Comparison of ENCODE assay signal across 24 cellular contexts in the genomic region with DNA sequence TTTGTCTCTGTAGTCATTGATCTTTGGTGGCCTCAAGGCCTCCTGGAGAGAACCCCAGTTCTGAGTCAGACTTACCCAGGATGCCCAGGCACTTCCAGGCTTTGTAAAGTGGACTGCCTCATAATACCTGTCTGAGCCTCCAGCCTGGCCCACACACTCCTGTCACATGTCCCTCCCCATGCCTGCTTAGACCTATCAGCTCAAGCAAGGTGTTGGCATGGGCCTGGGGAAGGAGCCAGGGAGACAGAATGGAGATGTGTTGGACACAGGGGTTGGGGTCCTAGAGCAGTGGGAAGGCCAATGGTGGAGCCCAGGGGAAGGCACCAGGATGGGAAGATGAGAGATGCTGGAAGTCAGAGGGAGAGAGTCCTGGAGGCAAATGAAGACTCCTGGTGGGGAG.
"Had no signal": no experiment of that assay in that cellular context is flagged by ENCODE, and none has a peak within 500 bp of the region (broad histone marks: within the 10 kb centered on the region; RNA-seq: fewer than 3 reads in every experiment).

No MANE protein-coding gene starts in this region.

- H3K4me3 ChIP-seq: left ventricle myocardium inferior, lung, skin epidermis, stomach, thyroid gland, upper lobe of left lung had no signal

- H3K27ac ChIP-seq: left ventricle myocardium inferior, neutrophil, skin epidermis, stomach, thyroid gland, upper lobe of left lung had no signal

- ATAC-seq: activated T-cell treated with anti-CD3 and anti-CD28 coated beads, Interleukin-2, amount 50 U/mL, for 72 hours; natural killer cell; sciatic nerve; stimulated activated naive B cell treated with anti-CD40 and anti-IgM and Interleukin-4, amounts not matched to agents 10 μg/mL and 1 μg/mL and 100 μg/mL, for 72 hours; T-cell had no signal

- H3K27me3 Mint-ChIP-seq: activated naive CD8-positive, alpha-beta T cell; brain; progenitor cell of endocrine pancreas; stimulated activated naive B cell treated with anti-CD40 and anti-IgM and Interleukin-4, amounts not matched to agents 10 μg/mL and 1 μg/mL and 100 μg/mL, for 72 hours had no signal

- H3K9me3 ChIP-seq: left ventricle myocardium inferior, neutrophil, stomach, thyroid gland, upper lobe of left lung had no signal

- H3K36me3 ChIP-seq: left ventricle myocardium inferior, neutrophil, thyroid gland, upper lobe of left lung had no signal

- H3K27me3 ChIP-seq: neutrophil, stomach, thyroid gland, upper lobe of left lung had no signal

- H3K36me3 Mint-ChIP-seq: activated naive CD8-positive, alpha-beta T cell; natural killer cell; stimulated activated naive B cell treated with anti-CD40 and anti-IgM and Interleukin-4, amounts not matched to agents 10 μg/mL and 1 μg/mL and 100 μg/mL, for 72 hours; T-cell had no signal

- H3K4me3 Mint-ChIP-seq: activated naive CD8-positive, alpha-beta T cell; activated T-cell treated with anti-CD3 and anti-CD28 coated beads, Interleukin-2, amount 50 U/mL, for 72 hours; brain; natural killer cell; stimulated activated naive B cell treated with anti-CD40 and anti-IgM and Interleukin-4, amounts not matched to agents 10 μg/mL and 1 μg/mL and 100 μg/mL, for 72 hours; T-cell had no signal

- DNase-seq: activated CD4-positive, alpha-beta T cell treated with anti-CD3 and anti-CD28 coated beads for 4 hours; activated CD4-positive, alpha-beta T cell treated with anti-CD3 and anti-CD28 coated beads, Interleukin-2, amount 50 U/mL, for 4 hours; activated effector memory CD4-positive, alpha-beta T cell treated with Interleukin-2 at 50 U/mL for 16 hours; activated naive CD4-positive, alpha-beta T cell treated with Interleukin-2 at 50 U/mL for 16 hours; activated T-cell treated with anti-CD3 and anti-CD28 coated beads for 4 hours; activated T-cell treated with anti-CD3 and anti-CD28 coated beads, Interleukin-2, amount 50 U/mL, for 72 hours; anterior cingulate cortex; left ventricle myocardium inferior; mesendoderm; natural killer cell; retina; stimulated activated CD4-positive, alpha-beta T cell treated with anti-CD3 and anti-CD28 coated beads, Interleukin-4, amount 100 ng/mL, for 24 hours; stimulated activated naive B cell treated with anti-CD40 and anti-IgM and Interleukin-4, amounts not matched to agents 10 μg/mL and 1 μg/mL and 100 μg/mL, for 72 hours; stomach; T-cell; thyroid gland; upper lobe of left lung had no signal

- H3K27ac Mint-ChIP-seq: activated naive CD8-positive, alpha-beta T cell; activated T-cell treated with anti-CD3 and anti-CD28 coated beads, Interleukin-2, amount 50 U/mL, for 72 hours; natural killer cell; progenitor cell of endocrine pancreas; stimulated activated naive B cell treated with anti-CD40 and anti-IgM and Interleukin-4, amounts not matched to agents 10 μg/mL and 1 μg/mL and 100 μg/mL, for 72 hours; T-cell had no signal

- H3K4me1 Mint-ChIP-seq: natural killer cell; stimulated activated naive B cell treated with anti-CD40 and anti-IgM and Interleukin-4, amounts not matched to agents 10 μg/mL and 1 μg/mL and 100 μg/mL, for 72 hours; T-cell had no signal

- H3K4me1 ChIP-seq: left ventricle myocardium inferior, stomach, thyroid gland, upper lobe of left lung had no signal

- H3K9me3 Mint-ChIP-seq: activated T-cell treated with anti-CD3 and anti-CD28 coated beads, Interleukin-2, amount 50 U/mL, for 72 hours; natural killer cell; stimulated activated naive B cell treated with anti-CD40 and anti-IgM and Interleukin-4, amounts not matched to agents 10 μg/mL and 1 μg/mL and 100 μg/mL, for 72 hours; T-cell had no signal
